ENCODE assay signal across 9 cellular contexts in the genomic region with DNA sequence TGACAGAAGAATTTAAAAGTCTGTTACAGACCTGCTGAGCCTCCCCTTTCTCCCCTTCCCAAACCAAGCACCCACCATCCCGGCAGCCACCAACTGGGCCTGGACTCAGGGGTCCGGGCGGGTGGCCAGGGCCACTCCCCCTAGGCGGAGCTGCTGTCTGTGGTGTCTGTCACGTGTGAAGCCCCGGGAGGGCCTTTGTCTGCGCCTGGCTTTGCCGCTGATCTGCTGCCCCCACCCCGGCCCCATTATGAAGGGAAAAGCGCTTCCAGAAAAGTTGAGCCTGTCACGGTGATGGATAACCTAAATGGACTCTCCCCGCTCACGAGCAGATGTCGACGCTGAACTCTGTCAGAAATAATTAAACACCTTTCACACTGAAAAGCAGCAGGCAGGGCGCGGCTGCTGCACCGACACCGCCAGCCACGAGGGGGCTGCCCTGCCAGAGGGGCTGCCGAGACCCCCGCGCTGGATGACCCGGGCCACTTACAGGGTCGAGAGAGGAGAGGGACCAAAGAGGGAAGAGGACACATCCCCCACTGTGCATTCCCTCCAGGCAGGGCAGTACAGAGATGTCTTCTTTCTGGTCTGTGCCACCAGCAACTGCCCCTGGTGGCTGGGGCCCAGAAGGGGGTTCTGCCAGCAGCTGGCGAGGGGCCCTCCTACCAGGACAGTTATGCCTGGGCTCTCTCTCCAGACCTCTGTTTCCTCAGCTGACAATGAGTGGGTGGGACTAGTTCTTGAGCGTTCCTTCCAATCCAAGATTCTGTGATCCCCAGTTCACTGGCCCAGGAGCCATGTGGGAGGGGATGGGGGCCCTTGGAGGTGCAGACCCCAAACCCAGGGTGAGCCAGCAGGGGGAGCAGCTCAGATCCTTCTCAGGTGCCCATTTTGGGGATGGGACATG. TPM values are rescaled to one million over a fixed set of nuclear protein-coding genes. Genes with fewer than 3 reads are reported as not detected.
DNase-seq lines count a peak whose midpoint lies in the region; ATAC-seq, FAIRE-seq and TF ChIP-seq lines count a peak whose summit lies in the region.
"Had no signal": no experiment of that assay in that cellular context is flagged by ENCODE, and none has a peak within 500 bp of the region (broad histone marks: within the 10 kb centered on the region; RNA-seq: fewer than 3 reads in every experiment).

No MANE protein-coding gene starts in this region.

- no peak for ATAC-seq in GM18909 (IDR thresholded peaks at IDR 0.05; ENCODE audit: poor library complexity, unreplicated experiment)

- no peak for TF ChIP-seq POLR2A in NB4 (IDR thresholded peaks at IDR 0.05; ENCODE audit: extremely low read depth, insufficient read length)

- no peaks in the 10 kb centered on the region for H3K9me3 ChIP-seq in keratinocyte (ENCODE audit: control insufficient read depth, low read depth, low read length)

- no peaks in the 10 kb centered on the region for H4K20me1 ChIP-seq in keratinocyte (ENCODE audit: control insufficient read depth, extremely low read depth, insufficient read depth, low read length)

- no peak overlapping the region for H3K9ac ChIP-seq in keratinocyte (ENCODE audit: control insufficient read depth, extremely low read depth, insufficient read depth, low read length)

- DNase-seq in CD14-positive monocyte (ENCODE audit: low spot score) (no peak), NB4 (ENCODE audit: low read depth) (peak; percentile 12), astrocyte of the hippocampus (ENCODE audit: low read depth, low spot score) (peak; percentile 72), keratinocyte (ENCODE audit: low read depth, low spot score) (no peak), occipital lobe (lab: John Stamatoyannopoulos, UW) (no peak)
- DNase-seq in activated CD8-positive, alpha-beta memory T cell treated with anti-CD3 and anti-CD28 coated beads, Interleukin-2, amount 50 U/mL, for 4 hours: no peak
- no peak for DNase-seq in activated CD4-positive, alpha-beta T cell treated with anti-CD3 and anti-CD28 coated beads, Interleukin-2, amount 50 U/mL, for 1 hour

- no peak overlapping the region for H3K4me3 Mint-ChIP-seq in CD14-positive monocyte
- H3K4me3 Mint-ChIP-seq: stimulated activated naive CD8-positive, alpha-beta T cell treated with anti-CD3 and anti-CD28 coated beads, Interleukin-15, Interleukin-2, amounts not matched to agents 100 ng/mL and 50 ng/mL, for 24 hours had no signal

- no peaks in the 10 kb centered on the region for H3K79me2 ChIP-seq in keratinocyte (ENCODE audit: control insufficient read depth, insufficient read depth, low read length)

- no peak overlapping the region for H3K27ac ChIP-seq in keratinocyte (ENCODE audit: control insufficient read depth, insufficient read depth, low read length)

- H3K27me3 Mint-ChIP-seq in CD14-positive monocyte (ENCODE audit: low read depth in 3 of 3): peaks cover 21 to 39% (median 27%) of the 10 kb centered on the region in 3 donors

- no peak overlapping the region for H3K27ac Mint-ChIP-seq in CD14-positive monocyte
- H3K27ac Mint-ChIP-seq: stimulated activated naive CD8-positive, alpha-beta T cell treated with anti-CD3 and anti-CD28 coated beads, Interleukin-15, Interleukin-2, amounts not matched to agents 100 ng/mL and 50 ng/mL, for 24 hours had no signal

- TF ChIP-seq CTCF in CD14-positive monocyte (IDR thresholded peaks at IDR 0.05) (peak; percentile 19), NB4 (IDR thresholded peaks at IDR 0.05; ENCODE audit: low read depth, low read length) (peak; percentile 26), keratinocyte (optimal IDR thresholded peaks at IDR 0.05 in 1 of 3, IDR thresholded peaks at IDR 0.05 in 1 of 3, conservative IDR thresholded peaks at IDR 0.05 in 1 of 3; ENCODE audit: extremely low read depth in 1 of 3, insufficient read depth in 2 of 3, low read length in 3 of 3) (peak; percentile 28 to 45 (median 31))

- H3K27me3 ChIP-seq in keratinocyte (ENCODE audit: control insufficient read depth, extremely low read depth, insufficient read depth, low read length): peaks cover 20% of the 10 kb centered on the region

- dilution Hi-C loops in keratinocyte (cut with MboI; ENCODE audit: extremely low pct_ligation_motif_present, low sequenced_read_pairs): no loop called here

- peak overlapping the region; percentile 2 for H2AFZ ChIP-seq in keratinocyte (ENCODE audit: control insufficient read depth, low read length)

- H3K4me1 ChIP-seq in keratinocyte (ENCODE audit: control insufficient read depth, extremely low read depth, insufficient read depth, low read length): no peaks in the 10 kb centered on the region

- H3K4me2 ChIP-seq in keratinocyte (ENCODE audit: control insufficient read depth, extremely low read depth, insufficient read depth, low read depth, low read length): peak overlapping the region; percentile 27

- intact Hi-C loops in CD14-positive monocyte (cut with micrococcal nuclease): no loop called here

- H3K4me1 Mint-ChIP-seq in CD14-positive monocyte: peaks cover 2% of the 10 kb centered on the region

- no peak for FAIRE-seq in keratinocyte (lab: Jason Lieb, UNC)

- no peaks in the 10 kb centered on the region for H3K36me3 Mint-ChIP-seq in CD14-positive monocyte

- H3K4me3 ChIP-seq in NB4 (ENCODE audit: low read depth, low read length) (no peak overlapping the region), keratinocyte (ENCODE audit: control insufficient read depth in 2 of 3, extremely low read depth in 1 of 3, insufficient read depth in 2 of 3, low read depth in 1 of 3, low read length in 3 of 3) (no peak overlapping the region)

- H3K9me1 ChIP-seq in keratinocyte (ENCODE audit: control insufficient read depth, extremely low read depth, insufficient read depth, low read length): no peaks in the 10 kb centered on the region

- no peaks in the 10 kb centered on the region for H3K36me3 ChIP-seq in keratinocyte (ENCODE audit: control insufficient read depth in 2 of 2, extremely low read depth in 1 of 2, insufficient read depth in 2 of 2, low read length in 2 of 2)

- peaks cover 0 to 2% (median 0%) of the 10 kb centered on the region in 7 donors for H3K9me3 Mint-ChIP-seq in CD14-positive monocyte
- H3K9me3 Mint-ChIP-seq: stimulated activated naive CD8-positive, alpha-beta T cell treated with anti-CD3 and anti-CD28 coated beads, Interleukin-15, Interleukin-2, amounts not matched to agents 100 ng/mL and 50 ng/mL, for 24 hours had no signal

RNA-seq across cellular contexts. Expression of gene BARHL1, which starts 36.0 kb away (rescaled TPM):
- not detected for polyA plus RNA-seq in CD14-positive monocyte
- not detected in 3 replicates for polyA plus RNA-seq in keratinocyte
- not detected for polyA plus RNA-seq in keratinocyte (2011; ENCODE audit: low read depth)
- polyA plus RNA-seq in keratinocyte (2011; cell fraction: cytosol; rRNA removed): not detected in 2 replicates
- polyA plus RNA-seq in keratinocyte (2011; cell fraction: nucleus; rRNA removed): not detected in 2 replicates
- not detected in 2 replicates for polyA plus RNA-seq in keratinocyte (2012; ENCODE audit: low replicate concordance)
- not detected in 3 replicates for polyA minus RNA-seq in keratinocyte
- not detected for polyA minus RNA-seq in keratinocyte (2011; cell fraction: cytosol; rRNA and poly(A)+ RNA removed)
- not detected in 2 replicates for polyA minus RNA-seq in keratinocyte (2011; cell fraction: nucleus; rRNA and poly(A)+ RNA removed)
- total RNA-seq in occipital lobe: not detected

Comparison
In these comparisons a context has a peak if more than half of its experiments do, and no peak if none do; other contexts are left out.
1. DNase-seq: peak in NB4 (single experiment) and astrocyte of the hippocampus (single experiment); none in CD14-positive monocyte (single experiment), keratinocyte (single experiment), activated CD8-positive, alpha-beta memory T cell treated with anti-CD3 and anti-CD28 coated beads, Interleukin-2, amount 50 U/mL, for 4 hours (single experiment), activated CD4-positive, alpha-beta T cell treated with anti-CD3 and anti-CD28 coated beads, Interleukin-2, amount 50 U/mL, for 1 hour (single experiment) and occipital lobe (single experiment).
2. Peak in every context shown above with its lines, with median percentiles within 50 percentile points of each other: CTCF ChIP-seq.